12 cellular contexts compared by ENCODE assay signal in the genomic region with DNA sequence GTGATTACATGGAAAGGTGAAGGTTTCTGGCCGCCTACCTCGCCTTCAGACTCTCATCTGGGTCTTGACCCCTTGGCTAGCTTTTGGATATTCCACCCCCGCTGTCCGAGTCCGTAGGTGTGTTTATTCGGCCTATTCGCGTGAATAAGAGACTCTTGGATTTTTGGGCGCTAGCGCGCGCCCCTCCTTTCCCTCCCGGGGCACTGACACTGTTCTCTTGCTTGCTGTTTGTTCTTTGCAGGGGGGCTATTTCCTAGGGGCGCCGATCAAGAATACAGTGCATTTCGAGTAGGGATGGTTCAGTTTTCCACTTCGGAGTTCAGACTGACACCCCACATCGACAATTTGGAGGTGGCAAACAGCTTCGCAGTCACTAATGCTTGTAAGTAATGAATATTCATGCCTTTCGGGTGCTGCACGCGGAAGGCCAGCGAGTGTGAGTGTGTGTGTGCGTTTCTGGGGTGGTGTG. TPM values are rescaled to one million over a fixed set of nuclear protein-coding genes. Genes with fewer than 3 reads are reported as not detected.
DNase-seq lines count a peak whose midpoint lies in the region; ATAC-seq and TF ChIP-seq lines count a peak whose summit lies in the region.
"Had no signal": no experiment of that assay in that cellular context is flagged by ENCODE, and none has a peak within 500 bp of the region (broad histone marks: within the 10 kb centered on the region; RNA-seq: fewer than 3 reads in every experiment).

No MANE protein-coding gene starts in this region.

- H3K27ac ChIP-seq in GM23338 (ENCODE audit: low read depth), result no peak overlapping the region
- H3K27ac ChIP-seq in angular gyrus (ENCODE audit: low read depth, low read length), result peak overlapping the region; percentile 94
- H3K27ac ChIP-seq: Peyer's patch had no signal

- H3K9me2 ChIP-seq in GM23338 (ENCODE audit: insufficient read depth), result no peaks in the 10 kb centered on the region

- POLR2A ChIA-PET in naive thymus-derived CD8-positive, alpha-beta T cell (lab: Charles Lee), result no interaction called here

- no peaks in the 10 kb centered on the region for H3F3A ChIP-seq in GM23338 (replicated peaks; ENCODE audit: low read depth)

- H3K4me1 ChIP-seq in GM23338 (ENCODE audit: insufficient read depth) (peaks cover 18% of the 10 kb centered on the region), iPS-15b (ENCODE audit: control insufficient read depth, insufficient read depth, low read length) (peaks cover 2% of the 10 kb centered on the region)
- H3K4me1 ChIP-seq: Caco-2, Peyer's patch had no signal

- H3K27me3 ChIP-seq in GM23338 (ENCODE audit: insufficient read depth) (peaks cover 70% of the 10 kb centered on the region), iPS-15b (ENCODE audit: control insufficient read depth, insufficient read depth, low read length) (peaks cover 61% of the 10 kb centered on the region)

- DNase-seq in GM23338 (ENCODE audit: low spot score) (peak; percentile 34), skeletal muscle cell (ENCODE audit: low read depth) (no peak)
- DNase-seq in activated CD8-positive, alpha-beta memory T cell treated with anti-CD3 and anti-CD28 coated beads, Interleukin-2, amount 50 U/mL, for 4 hours, result no peak
- no peak for DNase-seq in naive thymus-derived CD8-positive, alpha-beta T cell
- DNase-seq: Caco-2; stimulated activated naive B cell treated with anti-CD40 and anti-IgM and Interleukin-4, amounts not matched to agents 10 μg/mL and 1 μg/mL and 100 μg/mL, for 72 hours had no signal

- H3K4me2 ChIP-seq in GM23338, result peak overlapping the region; percentile 88

- ATAC-seq in GM23338 (no peak; the same call in 2 of the 3 replicates), HG02885 (IDR thresholded peaks at IDR 0.05; ENCODE audit: poor library complexity, unreplicated experiment) (no peak), HG03354 (IDR thresholded peaks at IDR 0.05; ENCODE audit: poor library complexity, severe bottlenecking, unreplicated experiment) (no peak)
- no peak for ATAC-seq in naive thymus-derived CD8-positive, alpha-beta T cell
- ATAC-seq: stimulated activated naive B cell treated with anti-CD40 and anti-IgM and Interleukin-4, amounts not matched to agents 10 μg/mL and 1 μg/mL and 100 μg/mL, for 72 hours had no signal

- H3K9me3 Mint-ChIP-seq in GM23338, result no peaks in the 10 kb centered on the region
- H3K9me3 Mint-ChIP-seq in naive thymus-derived CD8-positive, alpha-beta T cell, result peaks cover 0 to 28% (median 12%) of the 10 kb centered on the region in 9 donors

- peaks cover 7% of the 10 kb centered on the region for H4K20me1 ChIP-seq in GM23338 (replicated peaks; ENCODE audit: insufficient read depth)

- H3K36me3 ChIP-seq in GM23338 (ENCODE audit: insufficient read depth) (no peaks in the 10 kb centered on the region), iPS-15b (ENCODE audit: control insufficient read depth, insufficient read depth, low read length) (no peaks in the 10 kb centered on the region)
- H3K36me3 ChIP-seq: Peyer's patch had no signal

- H3K9me3 ChIP-seq in iPS-15b (ENCODE audit: control insufficient read depth, insufficient read depth, low read length), result no peaks in the 10 kb centered on the region
- H3K9me3 ChIP-seq: Caco-2 had no signal

- no peaks in the 10 kb centered on the region for H3K79me2 ChIP-seq in GM23338 (replicated peaks; ENCODE audit: insufficient read depth)

- H3K4me3 Mint-ChIP-seq in GM23338, result peak overlapping the region; percentile 86
- H3K4me3 Mint-ChIP-seq in naive thymus-derived CD8-positive, alpha-beta T cell, result no peak overlapping the region

- H3K27ac Mint-ChIP-seq in GM23338, result no peak overlapping the region
- H3K27ac Mint-ChIP-seq in naive thymus-derived CD8-positive, alpha-beta T cell, result peak overlapping the region in 1 of 10 donors; percentile 50
- H3K27ac Mint-ChIP-seq: stimulated activated naive B cell treated with anti-CD40 and anti-IgM and Interleukin-4, amounts not matched to agents 10 μg/mL and 1 μg/mL and 100 μg/mL, for 72 hours had no signal

- H3K36me3 Mint-ChIP-seq in GM23338 (ENCODE audit: low read depth), result no peaks in the 10 kb centered on the region
- peaks cover 0 to 11% (median 0%) of the 10 kb centered on the region in 3 donors for H3K36me3 Mint-ChIP-seq in naive thymus-derived CD8-positive, alpha-beta T cell

- H3K4me3 ChIP-seq in GM23338, result peak overlapping the region; percentile 77
- peak overlapping the region; percentile 57 for H3K4me3 ChIP-seq in iPS-15b (ENCODE audit: low read depth, low read length)
- H3K4me3 ChIP-seq in skeletal muscle cell (ENCODE audit: low read depth, low read length), result peak overlapping the region; percentile 61

- TF ChIP-seq CTCF in GM23338 (conservative IDR thresholded peaks at IDR 0.05; ENCODE audit: low read depth in 2 of 2), result no peak

- H2AFZ ChIP-seq in GM23338, result peak overlapping the region; percentile 100

- H3K9ac ChIP-seq in iPS-15b (ENCODE audit: low read depth, low read length), result no peak overlapping the region

- H3K27me3 Mint-ChIP-seq in GM23338 (ENCODE audit: insufficient read depth, low read depth, poor library complexity), result peaks cover 45% of the 10 kb centered on the region
- peaks cover 13 to 46% (median 35%) of the 10 kb centered on the region in 5 donors for H3K27me3 Mint-ChIP-seq in naive thymus-derived CD8-positive, alpha-beta T cell

- H3K4me1 Mint-ChIP-seq in GM23338, result peaks cover 12% of the 10 kb centered on the region
- H3K4me1 Mint-ChIP-seq in naive thymus-derived CD8-positive, alpha-beta T cell, result peaks cover 0 to 4% (median 2%) of the 10 kb centered on the region in 4 donors

TF ChIP-seq in GM23338, 12 proteins besides CTCF, POLR2A, EP300 and RAD21 (continues in another document):
- TF ChIP-seq NANOG (IDR thresholded peaks at IDR 0.05; ENCODE audit: borderline replicate concordance) (no peak), EZH2 (IDR thresholded peaks at IDR 0.05; ENCODE audit: low read depth, unreplicated experiment) (peak; percentile 68), EZH2phosphoT487 (IDR thresholded peaks at IDR 0.05; ENCODE audit: unreplicated experiment) (no peak), POLR2AphosphoS5 (IDR thresholded peaks at IDR 0.05; ENCODE audit: low read depth) (no peak), CREB1 (CRISPR knock-in tag; IDR thresholded peaks at IDR 0.05; ENCODE audit: low read depth) (no peak), ZNF331 (CRISPR knock-in tag; IDR thresholded peaks at IDR 0.05; ENCODE audit: low read depth) (no peak)
- TF ChIP-seq, protein P1, sequence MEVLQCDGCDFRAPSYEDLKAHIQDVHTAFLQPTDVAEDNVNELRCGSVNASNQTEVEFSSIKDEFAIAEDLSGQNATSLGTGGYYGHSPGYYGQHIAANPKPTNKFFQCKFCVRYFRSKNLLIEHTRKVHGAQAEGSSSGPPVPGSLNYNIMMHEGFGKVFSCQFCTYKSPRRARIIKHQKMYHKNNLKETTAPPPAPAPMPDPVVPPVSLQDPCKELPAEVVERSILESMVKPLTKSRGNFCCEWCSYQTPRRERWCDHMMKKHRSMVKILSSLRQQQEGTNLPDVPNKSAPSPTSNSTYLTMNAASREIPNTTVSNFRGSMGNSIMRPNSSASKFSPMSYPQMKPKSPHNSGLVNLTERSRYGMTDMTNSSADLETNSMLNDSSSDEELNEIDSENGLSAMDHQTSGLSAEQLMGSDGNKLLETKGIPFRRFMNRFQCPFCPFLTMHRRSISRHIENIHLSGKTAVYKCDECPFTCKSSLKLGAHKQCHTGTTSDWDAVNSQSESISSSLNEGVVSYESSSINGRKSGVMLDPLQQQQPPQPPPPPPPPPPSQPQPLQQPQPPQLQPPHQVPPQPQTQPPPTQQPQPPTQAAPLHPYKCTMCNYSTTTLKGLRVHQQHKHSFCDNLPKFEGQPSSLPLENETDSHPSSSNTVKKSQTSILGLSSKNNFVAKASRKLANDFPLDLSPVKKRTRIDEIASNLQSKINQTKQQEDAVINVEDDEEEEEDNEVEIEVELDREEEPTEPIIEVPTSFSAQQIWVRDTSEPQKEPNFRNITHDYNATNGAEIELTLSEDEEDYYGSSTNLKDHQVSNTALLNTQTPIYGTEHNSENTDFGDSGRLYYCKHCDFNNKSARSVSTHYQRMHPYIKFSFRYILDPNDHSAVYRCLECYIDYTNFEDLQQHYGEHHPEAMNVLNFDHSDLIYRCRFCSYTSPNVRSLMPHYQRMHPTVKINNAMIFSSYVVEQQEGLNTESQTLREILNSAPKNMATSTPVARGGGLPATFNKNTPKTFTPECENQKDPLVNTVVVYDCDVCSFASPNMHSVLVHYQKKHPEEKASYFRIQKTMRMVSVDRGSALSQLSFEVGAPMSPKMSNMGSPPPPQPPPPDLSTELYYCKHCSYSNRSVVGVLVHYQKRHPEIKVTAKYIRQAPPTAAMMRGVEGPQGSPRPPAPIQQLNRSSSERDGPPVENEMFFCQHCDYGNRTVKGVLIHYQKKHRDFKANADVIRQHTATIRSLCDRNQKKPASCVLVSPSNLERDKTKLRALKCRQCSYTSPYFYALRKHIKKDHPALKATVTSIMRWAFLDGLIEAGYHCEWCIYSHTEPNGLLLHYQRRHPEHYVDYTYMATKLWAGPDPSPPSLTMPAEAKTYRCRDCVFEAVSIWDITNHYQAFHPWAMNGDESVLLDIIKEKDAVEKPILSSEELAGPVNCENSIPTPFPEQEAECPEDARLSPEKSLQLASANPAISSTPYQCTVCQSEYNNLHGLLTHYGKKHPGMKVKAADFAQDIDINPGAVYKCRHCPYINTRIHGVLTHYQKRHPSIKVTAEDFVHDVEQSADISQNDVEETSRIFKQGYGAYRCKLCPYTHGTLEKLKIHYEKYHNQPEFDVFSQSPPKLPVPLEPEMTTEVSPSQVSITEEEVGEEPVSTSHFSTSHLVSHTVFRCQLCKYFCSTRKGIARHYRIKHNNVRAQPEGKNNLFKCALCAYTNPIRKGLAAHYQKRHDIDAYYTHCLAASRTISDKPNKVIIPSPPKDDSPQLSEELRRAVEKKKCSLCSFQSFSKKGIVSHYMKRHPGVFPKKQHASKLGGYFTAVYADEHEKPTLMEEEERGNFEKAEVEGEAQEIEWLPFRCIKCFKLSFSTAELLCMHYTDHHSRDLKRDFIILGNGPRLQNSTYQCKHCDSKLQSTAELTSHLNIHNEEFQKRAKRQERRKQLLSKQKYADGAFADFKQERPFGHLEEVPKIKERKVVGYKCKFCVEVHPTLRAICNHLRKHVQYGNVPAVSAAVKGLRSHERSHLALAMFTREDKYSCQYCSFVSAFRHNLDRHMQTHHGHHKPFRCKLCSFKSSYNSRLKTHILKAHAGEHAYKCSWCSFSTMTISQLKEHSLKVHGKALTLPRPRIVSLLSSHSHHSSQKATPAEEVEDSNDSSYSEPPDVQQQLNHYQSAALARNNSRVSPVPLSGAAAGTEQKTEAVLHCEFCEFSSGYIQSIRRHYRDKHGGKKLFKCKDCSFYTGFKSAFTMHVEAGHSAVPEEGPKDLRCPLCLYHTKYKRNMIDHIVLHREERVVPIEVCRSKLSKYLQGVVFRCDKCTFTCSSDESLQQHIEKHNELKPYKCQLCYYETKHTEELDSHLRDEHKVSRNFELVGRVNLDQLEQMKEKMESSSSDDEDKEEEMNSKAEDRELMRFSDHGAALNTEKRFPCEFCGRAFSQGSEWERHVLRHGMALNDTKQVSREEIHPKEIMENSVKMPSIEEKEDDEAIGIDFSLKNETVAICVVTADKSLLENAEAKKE (CRISPR knock-in tag; IDR thresholded peaks at IDR 0.05), result no peak

RNA-seq across cellular contexts. Expression of gene GRIA2, which starts 0.9 kb away (rescaled TPM):
- total RNA-seq in GM23338 (2014; rRNA removed; shearing (Covaris generic)), result not detected in 2 replicates
- polyA plus RNA-seq in GM23338 (2016; fragmentation: Nextera tagmentation; extraction: Ambion mirVana), result 0.19 TPM in 1 of 2 replicates, not detected in the other
- not detected for total RNA-seq in naive thymus-derived CD8-positive, alpha-beta T cell
- not detected for polyA plus RNA-seq in naive thymus-derived CD8-positive, alpha-beta T cell
- total RNA-seq: bronchial epithelial cell, Caco-2, Peyer's patch had no signal
